ENCODE assay signal across 14 cellular contexts in genomic region chr1:147078606-147079399, GRCh38.
DNase-seq lines count a peak whose midpoint lies in the region; ATAC-seq, FAIRE-seq and TF ChIP-seq lines count a peak whose summit lies in the region.
"Had no signal": no experiment of that assay in that cellular context is flagged by ENCODE, and none has a peak within 500 bp of the region (broad histone marks: within the 10 kb centered on the region; RNA-seq: fewer than 3 reads in every experiment).

No MANE protein-coding gene starts in this region.

- no peak for TF ChIP-seq CTCF in CD4-positive, alpha-beta T cell (IDR thresholded peaks at IDR 0.05)
- TF ChIP-seq CTCF in astrocyte (IDR thresholded peaks at IDR 0.05; ENCODE audit: insufficient read depth, low read depth, low read length) = no peak

- peaks cover 4% of the 10 kb centered on the region for H3K4me1 ChIP-seq in astrocyte (ENCODE audit: insufficient read depth, low read length)
- H3K4me1 ChIP-seq in mesenchymal stem cell (ENCODE audit: control insufficient read depth, insufficient read depth, low read depth, low read length) = peaks cover 4% of the 10 kb centered on the region

- H3K79me2 ChIP-seq in astrocyte (ENCODE audit: insufficient read depth, low read length) = no peaks in the 10 kb centered on the region

- H3K9ac ChIP-seq in astrocyte (ENCODE audit: low read length) (no peak overlapping the region), mesenchymal stem cell (ENCODE audit: low read length) (no peak overlapping the region)

- peaks cover 65% of the 10 kb centered on the region for H3K27me3 ChIP-seq in CD4-positive, alpha-beta T cell (ENCODE audit: control insufficient read depth, insufficient read depth, low read length)
- H3K27me3 ChIP-seq in astrocyte (ENCODE audit: insufficient read depth, low read length) (peaks cover 91% of the 10 kb centered on the region), mesenchymal stem cell (ENCODE audit: control insufficient read depth in 1 of 2, insufficient read depth in 1 of 2, low read length in 2 of 2) (peaks cover 77 to 97% of the 10 kb centered on the region in 2 experiments)

- H3K9me3 ChIP-seq in CD4-positive, alpha-beta T cell (ENCODE audit: control insufficient read depth, low read length) = no peaks in the 10 kb centered on the region
- H3K9me3 ChIP-seq in astrocyte (ENCODE audit: insufficient read depth, low read depth, low read length) (peaks cover 8% of the 10 kb centered on the region), mesenchymal stem cell (ENCODE audit: control insufficient read depth, low read length) (no peaks in the 10 kb centered on the region)
- H3K9me3 ChIP-seq: right atrium auricular region had no signal

- H3K4me1 Mint-ChIP-seq in CD4-positive, alpha-beta T cell (ENCODE audit: low read depth) = peaks cover 34% of the 10 kb centered on the region
- no peaks in the 10 kb centered on the region for H3K4me1 Mint-ChIP-seq in astrocyte (ENCODE audit: low read depth, unreplicated experiment)

- intact Hi-C loops in CD4-positive, alpha-beta T cell (cut with DNase I, micrococcal nuclease) = no loop called here

- peak overlapping the region; percentile 67 for H3K4me3 Mint-ChIP-seq in CD4-positive, alpha-beta T cell
- no peak overlapping the region for H3K4me3 Mint-ChIP-seq in astrocyte (ENCODE audit: unreplicated experiment)

- H2BK15ac ChIP-seq in mesenchymal stem cell (ENCODE audit: low read depth, poor library complexity, severe bottlenecking) = no peak overlapping the region

- H3K18ac ChIP-seq in mesenchymal stem cell (ENCODE audit: low read depth in 1 of 2, low read length in 2 of 2) = no peak overlapping the region

- no peaks in the 10 kb centered on the region for H3K9me3 Mint-ChIP-seq in CD4-positive, alpha-beta T cell
- peaks cover 10% of the 10 kb centered on the region for H3K9me3 Mint-ChIP-seq in astrocyte (ENCODE audit: unreplicated experiment)

- no peak overlapping the region for H3K23ac ChIP-seq in mesenchymal stem cell (ENCODE audit: low read length in 2 of 2)

- no peak overlapping the region for H3K27ac ChIP-seq in CD4-positive, alpha-beta T cell (ENCODE audit: low read depth, low read length)
- H3K27ac ChIP-seq in astrocyte (ENCODE audit: low read depth, low read length) (no peak overlapping the region), mesenchymal stem cell (ENCODE audit: low read length, poor library complexity, severe bottlenecking) (no peak overlapping the region)
- H3K27ac ChIP-seq: right atrium auricular region had no signal

- DNase-seq in CD4-positive, alpha-beta T cell = no peak
- DNase-seq in ELF-1 (ENCODE audit: low read depth, low spot score) = peak; percentile 52
- no peak for DNase-seq in astrocyte (ENCODE audit: low read depth)
- no peak for DNase-seq in mesenchymal stem cell
- DNase-seq in COLO829 (ENCODE audit: low spot score) = no peak
- DNase-seq: aorta; effector memory CD4-positive, alpha-beta T cell; islet precursor cell; NCI-H69 had no signal

- no peak overlapping the region for H3K27ac Mint-ChIP-seq in CD4-positive, alpha-beta T cell
- no peak overlapping the region for H3K27ac Mint-ChIP-seq in astrocyte (ENCODE audit: unreplicated experiment)

- H4K20me1 ChIP-seq in astrocyte (ENCODE audit: insufficient read depth, low read length) = peaks cover 3% of the 10 kb centered on the region

- CTCF ChIA-PET in CD4-positive, alpha-beta T cell (lab: Charles Lee) = no interaction called here

- no peak overlapping the region for H2BK120ac ChIP-seq in mesenchymal stem cell (ENCODE audit: low read depth, low read length)

- H2AK5ac ChIP-seq in mesenchymal stem cell (ENCODE audit: low read length, severe bottlenecking) = no peak overlapping the region

- H4K8ac ChIP-seq in mesenchymal stem cell (ENCODE audit: low read length) = peak overlapping the region; percentile 14

- no peak overlapping the region for H3K4ac ChIP-seq in mesenchymal stem cell (ENCODE audit: low read depth in 1 of 2, low read length in 2 of 2)

- no peak for ATAC-seq in CD4-positive, alpha-beta T cell (ENCODE audit: poor library complexity)
- ATAC-seq in HG03196 (IDR thresholded peaks at IDR 0.05; ENCODE audit: unreplicated experiment) (no peak), GM18870 (IDR thresholded peaks at IDR 0.05; ENCODE audit: unreplicated experiment) (no peak)

- H3K79me1 ChIP-seq in mesenchymal stem cell (replicated peaks; ENCODE audit: low read length, poor library complexity, severe bottlenecking) = no peaks in the 10 kb centered on the region

- H2BK12ac ChIP-seq in mesenchymal stem cell (ENCODE audit: low read length in 2 of 2) = no peak overlapping the region

- peaks cover 89% of the 10 kb centered on the region for H3K27me3 Mint-ChIP-seq in CD4-positive, alpha-beta T cell
- H3K27me3 Mint-ChIP-seq in astrocyte (ENCODE audit: low read depth, unreplicated experiment) = peaks cover 24% of the 10 kb centered on the region

- no peaks in the 10 kb centered on the region for H3K36me3 Mint-ChIP-seq in CD4-positive, alpha-beta T cell (ENCODE audit: low read depth)
- no peaks in the 10 kb centered on the region for H3K36me3 Mint-ChIP-seq in astrocyte (ENCODE audit: low read depth, unreplicated experiment)

- no peak overlapping the region for H3K14ac ChIP-seq in mesenchymal stem cell (ENCODE audit: low read length in 2 of 2)

- no peak overlapping the region for H4K91ac ChIP-seq in mesenchymal stem cell (ENCODE audit: low read length)

- 15% methylated on average over 50 of the region's 52 CpGs for WGBS in mesenchymal stem cell

- no peak overlapping the region for H2BK5ac ChIP-seq in mesenchymal stem cell (ENCODE audit: low read depth, low read length, poor library complexity, severe bottlenecking)

- FAIRE-seq in astrocyte (lab: Jason Lieb, UNC) = no peak
- FAIRE-seq: frontal cortex, GM19239 had no signal

- H2AFZ ChIP-seq in astrocyte (ENCODE audit: low read depth, low read length) (peak overlapping the region; percentile 24), mesenchymal stem cell (ENCODE audit: low read depth, low read length) (no peak overlapping the region)

- H3K4me3 ChIP-seq in astrocyte (ENCODE audit: insufficient read depth, low read depth, low read length) (no peak overlapping the region), mesenchymal stem cell (ENCODE audit: insufficient read depth in 1 of 2, low read depth in 1 of 2, low read length in 2 of 2) (no peak overlapping the region)

- POLR2A ChIA-PET in CD4-positive, alpha-beta T cell (lab: Charles Lee) = no interaction called here

- H3K36me3 ChIP-seq in astrocyte (ENCODE audit: insufficient read depth, low read length) (no peaks in the 10 kb centered on the region), mesenchymal stem cell (ENCODE audit: control insufficient read depth in 1 of 2, insufficient read depth in 2 of 2, low read depth in 1 of 2, low read length in 2 of 2) (no peaks in the 10 kb centered on the region)
- H3K36me3 ChIP-seq: right atrium auricular region had no signal

- H3K4me2 ChIP-seq in astrocyte (ENCODE audit: low read length) = no peak overlapping the region
- H3K4me2 ChIP-seq in mesenchymal stem cell (ENCODE audit: low read length, poor library complexity, severe bottlenecking) = no peak overlapping the region
